Comparison of ENCODE assay signal across 10 cellular contexts in the genomic region with DNA sequence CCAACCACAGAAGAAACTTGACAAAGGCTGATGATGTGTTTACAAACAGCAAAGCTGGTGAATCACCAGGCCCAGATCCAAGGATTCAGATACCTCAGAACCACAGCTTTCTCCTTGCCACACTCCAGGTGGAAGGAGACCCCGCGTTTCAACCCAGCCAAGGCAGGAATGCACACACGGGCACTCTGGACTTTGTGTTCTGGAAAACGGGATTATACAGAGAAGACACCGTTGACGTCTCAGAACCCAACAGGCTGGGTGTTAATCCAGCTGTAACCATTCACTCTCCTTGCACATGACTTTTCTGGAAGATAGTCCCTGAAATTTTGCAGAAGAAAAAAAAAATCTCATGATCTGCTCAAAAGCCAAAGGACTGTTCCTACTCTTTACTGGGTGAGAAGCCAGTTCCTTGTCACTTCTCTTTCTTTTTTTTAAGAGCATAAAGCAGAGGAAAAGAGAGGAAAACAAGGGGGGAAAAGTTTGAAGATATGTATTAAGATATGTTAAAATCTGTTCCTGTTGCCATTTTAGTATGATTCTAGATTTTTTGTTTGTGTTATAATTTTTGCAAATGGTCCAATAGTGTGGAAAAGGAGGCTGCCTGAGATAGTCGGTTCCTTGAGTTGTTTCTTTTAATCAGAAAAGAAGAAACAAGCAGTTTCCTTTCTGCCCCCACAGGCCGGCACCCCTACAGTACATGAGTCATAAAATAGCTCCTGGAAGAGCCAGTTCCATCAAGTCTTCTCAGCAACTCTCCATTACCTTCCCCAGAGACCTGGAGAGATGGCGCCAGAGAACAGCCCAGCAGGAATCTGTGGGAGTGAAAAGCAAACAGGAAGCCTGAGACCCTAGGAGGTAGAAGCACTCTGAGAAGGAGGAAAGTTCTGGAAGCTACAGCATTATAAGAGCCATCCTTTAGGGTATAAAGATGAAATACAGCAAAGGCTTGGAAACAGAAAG.
DNase-seq lines count a peak whose midpoint lies in the region; ATAC-seq, FAIRE-seq and TF ChIP-seq lines count a peak whose summit lies in the region.
"Had no signal": no experiment of that assay in that cellular context is flagged by ENCODE, and none has a peak within 500 bp of the region (broad histone marks: within the 10 kb centered on the region; RNA-seq: fewer than 3 reads in every experiment).

No MANE protein-coding gene starts in this region.

- BruUV-seq in K562 (replicated peaks; lab: Mats Ljungman, UMichigan), result no TSS peak

- H3K4me1 ChIP-seq in HEK293 (ENCODE audit: control insufficient read depth, insufficient read depth, low read length) (peaks cover 6% of the 10 kb centered on the region; the same call in 1 of the 2 replicates), K562 (replicated peaks in 1 of 2; ENCODE audit: control insufficient read depth in 2 of 2, insufficient read depth in 2 of 2, low read length in 2 of 2) (no peaks in the 10 kb centered on the region), right cardiac atrium (ENCODE audit: control insufficient read depth, insufficient read depth, low read length) (no peaks in the 10 kb centered on the region), skeletal muscle tissue (ENCODE audit: control insufficient read depth in 3 of 3, insufficient read depth in 3 of 3, low read length in 3 of 3) (peaks cover 13 to 33% (median 28%) of the 10 kb centered on the region in 3 donors)

- no peak overlapping the region for H3K27ac Mint-ChIP-seq in stimulated activated effector memory CD8-positive, alpha-beta T cell treated with anti-CD3 and anti-CD28 coated beads, Interleukin-12 subunit alpha, Interleukin-12 subunit beta, amount 100 ng/mL, for 72 hours
- H3K27ac Mint-ChIP-seq: naive thymus-derived CD4-positive, alpha-beta T cell had no signal

- H3K36me3 Mint-ChIP-seq in stimulated activated effector memory CD8-positive, alpha-beta T cell treated with anti-CD3 and anti-CD28 coated beads, Interleukin-12 subunit alpha, Interleukin-12 subunit beta, amount 100 ng/mL, for 72 hours, result no peaks in the 10 kb centered on the region
- H3K36me3 Mint-ChIP-seq: naive thymus-derived CD4-positive, alpha-beta T cell had no signal

- H3K9ac ChIP-seq in K562 (ENCODE audit: insufficient read depth in 1 of 2, low read depth in 2 of 2, low read length in 2 of 2), result no peak overlapping the region
- no peak overlapping the region for H3K9ac ChIP-seq in skeletal muscle tissue (ENCODE audit: low read depth in 1 of 3, low read length in 3 of 3)

- intact Hi-C loops in K562 (cut with micrococcal nuclease), result no loop called here
- intact Hi-C loops in right cardiac atrium (cut with DNase I), result no loop called here

- no peak overlapping the region for H3K27ac ChIP-seq in HEK293 (ENCODE audit: extremely low read depth, low read depth, low read length)
- H3K27ac ChIP-seq in K562 (ENCODE audit: extremely low read depth, low read depth, low read length), result no peak overlapping the region
- H3K27ac ChIP-seq in right cardiac atrium (ENCODE audit: low read length), result peak overlapping the region; percentile 28
- H3K27ac ChIP-seq in skeletal muscle tissue (ENCODE audit: low read depth, low read length), result peak overlapping the region; percentile 42
- H3K27ac ChIP-seq: VCaP had no signal

- no peaks in the 10 kb centered on the region for H3K9me3 ChIP-seq in HEK293 (ENCODE audit: control insufficient read depth, insufficient read depth, low read depth, low read length)
- no peaks in the 10 kb centered on the region for H3K9me3 ChIP-seq in K562 (replicated peaks; ENCODE audit: control insufficient read depth, insufficient read depth, low read depth, low read length)
- H3K9me3 ChIP-seq in right cardiac atrium (ENCODE audit: control insufficient read depth, low read length), result no peaks in the 10 kb centered on the region
- no peaks in the 10 kb centered on the region for H3K9me3 ChIP-seq in skeletal muscle tissue (ENCODE audit: control insufficient read depth in 3 of 3, low read length in 3 of 3)

- TF ChIP-seq RAD21 in K562 (CRISPR knock-in tag; conservative IDR thresholded peaks at IDR 0.05 in 1 of 2, IDR thresholded peaks at IDR 0.05 in 1 of 2), result no peak

- H3K4me3 ChIP-seq in HEK293 (ENCODE audit: low read depth, low read length) (no peak overlapping the region), K562 (no peak overlapping the region), right cardiac atrium (ENCODE audit: low read length) (no peak overlapping the region), skeletal muscle tissue (ENCODE audit: low read length in 3 of 3) (no peak overlapping the region)

- H3K4me1 Mint-ChIP-seq in stimulated activated effector memory CD8-positive, alpha-beta T cell treated with anti-CD3 and anti-CD28 coated beads, Interleukin-12 subunit alpha, Interleukin-12 subunit beta, amount 100 ng/mL, for 72 hours, result no peaks in the 10 kb centered on the region
- H3K4me1 Mint-ChIP-seq: naive thymus-derived CD4-positive, alpha-beta T cell had no signal

- H3K9me3 Mint-ChIP-seq in stimulated activated effector memory CD8-positive, alpha-beta T cell treated with anti-CD3 and anti-CD28 coated beads, Interleukin-12 subunit alpha, Interleukin-12 subunit beta, amount 100 ng/mL, for 72 hours, result no peaks in the 10 kb centered on the region

- TF ChIP-seq CTCF in HEK293 (tag by site-specific recombination; IDR thresholded peaks at IDR 0.05) (no peak), K562 (IDR thresholded peaks at IDR 0.05 in 2 of 3, conservative IDR thresholded peaks at IDR 0.05 in 1 of 3; ENCODE audit: insufficient read depth in 2 of 3, low read depth in 1 of 3, low read length in 3 of 3) (no peak)

- H3K27me3 ChIP-seq in K562 (ENCODE audit: control insufficient read depth in 2 of 2, insufficient read depth in 2 of 2, low read length in 2 of 2), result peaks cover 0 to 4% of the 10 kb centered on the region in 2 experiments; a peak in 2 of 5 replicates
- H3K27me3 ChIP-seq in right cardiac atrium (ENCODE audit: control insufficient read depth, insufficient read depth), result no peaks in the 10 kb centered on the region
- no peaks in the 10 kb centered on the region for H3K27me3 ChIP-seq in skeletal muscle tissue (ENCODE audit: control insufficient read depth in 3 of 3, insufficient read depth in 3 of 3, low read length in 3 of 3)

- H3K36me3 ChIP-seq in HEK293 (ENCODE audit: control insufficient read depth in 2 of 2, insufficient read depth in 1 of 2, low read length in 2 of 2), result no peaks in the 10 kb centered on the region
- no peaks in the 10 kb centered on the region for H3K36me3 ChIP-seq in K562 (ENCODE audit: control insufficient read depth, insufficient read depth, low read length)
- H3K36me3 ChIP-seq in skeletal muscle tissue (ENCODE audit: control insufficient read depth in 3 of 3, insufficient read depth in 3 of 3, low read length in 3 of 3), result no peaks in the 10 kb centered on the region

- no peaks in the 10 kb centered on the region for H3K79me2 ChIP-seq in K562 (ENCODE audit: control insufficient read depth, insufficient read depth, low read length)

- H4K20me1 ChIP-seq in K562 (replicated peaks; ENCODE audit: control insufficient read depth, insufficient read depth, low read length), result no peaks in the 10 kb centered on the region

- POLR2A ChIA-PET in HEK293 (lab: Yijun Ruan, JAX), result no interaction called here
- POLR2A ChIA-PET in K562 (lab: Yijun Ruan, JAX), result interaction anchor here (0.5 to 0.6 kb wide), 2 partner anchors 40 to 512 kb away, joined by 3 read pairs; no protein-coding TSS in a partner anchor

- no peak overlapping the region for H2AFZ ChIP-seq in K562 (ENCODE audit: low read depth, low read length)

- H3K4me3 Mint-ChIP-seq in stimulated activated effector memory CD8-positive, alpha-beta T cell treated with anti-CD3 and anti-CD28 coated beads, Interleukin-12 subunit alpha, Interleukin-12 subunit beta, amount 100 ng/mL, for 72 hours, result no peak overlapping the region
- H3K4me3 Mint-ChIP-seq: naive thymus-derived CD4-positive, alpha-beta T cell had no signal

- peak; percentile 15 for FAIRE-seq in K562 (lab: Jason Lieb, UNC)

- no peak overlapping the region for H3K4me2 ChIP-seq in K562 (ENCODE audit: insufficient read depth, low read length)

- WGBS in K562 (ENCODE audit: insufficient coverage, low coverage, missing lambda C conversion rate), result 0% methylated on average over 9 of the region's 9 CpGs
- WGBS in right cardiac atrium, result 62% methylated on average over 9 of the region's 9 CpGs

- no peak for TF ChIP-seq EP300 in K562 (IDR thresholded peaks at IDR 0.05; ENCODE audit: low read length)

- DNase-seq in K562 (ENCODE audit: extremely low read depth in 1 of 4, low spot score in 3 of 4) (peak in 2 of 4 experiments; percentile 6 to 11), right cardiac atrium (peak; percentile 58 to 79 (median 71)), amygdala (lab: John Stamatoyannopoulos, UW) (no peak)
- no peak for DNase-seq in stimulated activated effector memory CD8-positive, alpha-beta T cell treated with anti-CD3 and anti-CD28 coated beads, Interleukin-12 subunit alpha, Interleukin-12 subunit beta, amount 100 ng/mL, for 72 hours (ENCODE audit: low spot score in 2 of 2)
- DNase-seq: naive thymus-derived CD4-positive, alpha-beta T cell had no signal

- ATAC-seq in K562 (no peak), right cardiac atrium (peak; percentile 67 to 70), HG03135 (IDR thresholded peaks at IDR 0.05; ENCODE audit: unreplicated experiment) (no peak), GM21723 (IDR thresholded peaks at IDR 0.05; ENCODE audit: unreplicated experiment) (no peak)
- no peak for ATAC-seq in stimulated activated effector memory CD8-positive, alpha-beta T cell treated with anti-CD3 and anti-CD28 coated beads, Interleukin-12 subunit alpha, Interleukin-12 subunit beta, amount 100 ng/mL, for 72 hours
- ATAC-seq: naive thymus-derived CD4-positive, alpha-beta T cell had no signal

- CTCF ChIA-PET in HEK293 (lab: Yijun Ruan, JAX) (interaction anchor here (0.5 kb wide), 1 partner anchor 322 kb away, joined by 3 read pairs; no protein-coding TSS in a partner anchor), K562 (lab: Yijun Ruan, JAX; ENCODE audit: low intra/inter-chr PET ratio) (no interaction called here)

- H3K9me1 ChIP-seq in K562 (ENCODE audit: control insufficient read depth, insufficient read depth, low read length), result no peaks in the 10 kb centered on the region

- no peak for TF ChIP-seq POLR2A in K562 (conservative IDR thresholded peaks at IDR 0.05)

- in situ Hi-C loops in K562 (cut with MboI), result no loop called here

TF ChIP-seq in HEK293, 187 proteins besides CTCF, POLR2A, EP300 and RAD21 (continues in another document):
- TF ChIP-seq ZNF341 (tag by site-specific recombination; IDR thresholded peaks at IDR 0.05; ENCODE audit: low read depth) (peak; percentile 48; the same call in 1 of the 2 replicates), GLIS1 (tag by site-specific recombination; IDR thresholded peaks at IDR 0.05) (peak; percentile 50; the same call in 1 of the 2 replicates)

TF ChIP-seq in K562, 482 proteins besides CTCF, POLR2A, EP300 and RAD21 (continues in another document):
- TF ChIP-seq SPI1 (IDR thresholded peaks at IDR 0.05; ENCODE audit: borderline replicate concordance, low read depth, low read length) (no peak), GATAD2A (IDR thresholded peaks at IDR 0.05) (no peak), HSF4 (CRISPR knock-in tag; IDR thresholded peaks at IDR 0.05; ENCODE audit: borderline replicate concordance) (no peak), NBN (IDR thresholded peaks at IDR 0.05; ENCODE audit: low read depth) (no peak), STAT5A (IDR thresholded peaks at IDR 0.05; ENCODE audit: borderline replicate concordance, low read length) (no peak)

Comparison
In these comparisons a context has a peak if more than half of its experiments do, and no peak if none do; other contexts are left out.
1. H3K27ac ChIP-seq: peak in right cardiac atrium (single experiment) and skeletal muscle tissue (single experiment); none in HEK293 (single experiment) and K562 (single experiment).
2. ATAC-seq: peak in right cardiac atrium (2 of 2); none in K562 (single experiment), HG03135 (single experiment), stimulated activated effector memory CD8-positive, alpha-beta T cell treated with anti-CD3 and anti-CD28 coated beads, Interleukin-12 subunit alpha, Interleukin-12 subunit beta, amount 100 ng/mL, for 72 hours (single experiment) and GM21723 (single experiment).
3. DNase-seq: peak in right cardiac atrium (3 of 3); none in stimulated activated effector memory CD8-positive, alpha-beta T cell treated with anti-CD3 and anti-CD28 coated beads, Interleukin-12 subunit alpha, Interleukin-12 subunit beta, amount 100 ng/mL, for 72 hours (0 of 2) and amygdala (0 of 56).